In genomic region chr16:19003935-19004334, GRCh38 we compare ENCODE assay signal across 24 cellular contexts. TPM values are rescaled to one million over a fixed set of nuclear protein-coding genes. Genes with fewer than 3 reads are reported as not detected.
"Had no signal": no experiment of that assay in that cellular context is flagged by ENCODE, and none has a peak within 500 bp of the region (broad histone marks: within the 10 kb centered on the region; RNA-seq: fewer than 3 reads in every experiment).

No MANE protein-coding gene starts in this region.

- H3K27me3 ChIP-seq: adrenal gland, cardiac muscle cell, heart right ventricle, ovary, upper lobe of left lung had no signal

- H3K36me3 ChIP-seq: adrenal gland, cardiac muscle cell, ovary, thoracic aorta, upper lobe of left lung had no signal

- H3K4me1 ChIP-seq: adrenal gland had no signal

- H3K4me3 ChIP-seq: adrenal gland, cardiac muscle cell, heart right ventricle, mucosa of descending colon, ovary, thoracic aorta, upper lobe of left lung had no signal

- ATAC-seq: activated naive CD4-positive, alpha-beta T cell treated with anti-CD3 and anti-CD28 coated beads, Interleukin-2, amount 50 U/mL, for 72 hours; activated T-cell treated with anti-CD3 and anti-CD28 coated beads, Interleukin-2, amount 50 U/mL, for 72 hours; effector memory CD8-positive, alpha-beta T cell; heart right ventricle; mucosa of descending colon; sciatic nerve; stimulated activated effector memory CD8-positive, alpha-beta T cell treated with anti-CD3 and anti-CD28 coated beads, Interleukin-12 subunit alpha, Interleukin-12 subunit beta, amount 100 ng/mL, for 72 hours had no signal

- DNase-seq: activated CD4-positive, alpha-beta T cell treated with anti-CD3 and anti-CD28 coated beads, Interleukin-2, amount 50 U/mL, for 4 hours; activated gamma-delta T cell; activated T-cell treated with anti-CD3 and anti-CD28 coated beads, Interleukin-2, amount 50 U/mL, for 72 hours; adrenal gland; dermis blood vessel endothelial cell; effector memory CD8-positive, alpha-beta T cell; foreskin melanocyte; heart right ventricle; immature natural killer cell; kidney glomerular epithelial cell; mesenchymal stem cell; mucosa of descending colon; naive B cell; ovary; stimulated activated CD4-positive, alpha-beta T cell treated with anti-CD3 and anti-CD28 coated beads, Interleukin-4, amount 100 ng/mL, for 24 hours; T-helper 2 cell; upper lobe of left lung had no signal

- H3K9me3 Mint-ChIP-seq: activated naive CD4-positive, alpha-beta T cell treated with anti-CD3 and anti-CD28 coated beads, Interleukin-2, amount 50 U/mL, for 72 hours; activated T-cell treated with anti-CD3 and anti-CD28 coated beads, Interleukin-2, amount 50 U/mL, for 72 hours; effector memory CD8-positive, alpha-beta T cell; immature natural killer cell; stimulated activated effector memory CD8-positive, alpha-beta T cell treated with anti-CD3 and anti-CD28 coated beads, Interleukin-12 subunit alpha, Interleukin-12 subunit beta, amount 100 ng/mL, for 72 hours had no signal

- H3K4me3 Mint-ChIP-seq: activated T-cell treated with anti-CD3 and anti-CD28 coated beads, Interleukin-2, amount 50 U/mL, for 72 hours; effector memory CD8-positive, alpha-beta T cell; immature natural killer cell; naive B cell; stimulated activated effector memory CD8-positive, alpha-beta T cell treated with anti-CD3 and anti-CD28 coated beads, Interleukin-12 subunit alpha, Interleukin-12 subunit beta, amount 100 ng/mL, for 72 hours had no signal

- H3K9me3 ChIP-seq: adrenal gland, mucosa of descending colon, ovary, thoracic aorta, upper lobe of left lung had no signal

- H3K27ac ChIP-seq: adrenal gland, cardiac muscle cell, heart right ventricle, ovary, thoracic aorta, upper lobe of left lung, VCaP had no signal

- H3K4me1 Mint-ChIP-seq: immature natural killer cell; naive B cell; stimulated activated effector memory CD8-positive, alpha-beta T cell treated with anti-CD3 and anti-CD28 coated beads, Interleukin-12 subunit alpha, Interleukin-12 subunit beta, amount 100 ng/mL, for 72 hours had no signal

- H3K36me3 Mint-ChIP-seq: activated naive CD4-positive, alpha-beta T cell treated with anti-CD3 and anti-CD28 coated beads, Interleukin-2, amount 50 U/mL, for 72 hours; immature natural killer cell; naive B cell; stimulated activated effector memory CD8-positive, alpha-beta T cell treated with anti-CD3 and anti-CD28 coated beads, Interleukin-12 subunit alpha, Interleukin-12 subunit beta, amount 100 ng/mL, for 72 hours had no signal

- H3K27ac Mint-ChIP-seq: activated naive CD4-positive, alpha-beta T cell treated with anti-CD3 and anti-CD28 coated beads, Interleukin-2, amount 50 U/mL, for 72 hours; activated T-cell treated with anti-CD3 and anti-CD28 coated beads, Interleukin-2, amount 50 U/mL, for 72 hours; effector memory CD8-positive, alpha-beta T cell; immature natural killer cell; naive B cell; stimulated activated effector memory CD8-positive, alpha-beta T cell treated with anti-CD3 and anti-CD28 coated beads, Interleukin-12 subunit alpha, Interleukin-12 subunit beta, amount 100 ng/mL, for 72 hours had no signal

RNA-seq across cellular contexts. Expression of gene TMC7, which starts 20.2 kb away (rescaled TPM):
- total RNA-seq: activated CD8-positive, alpha-beta memory T cell treated with anti-CD3 and anti-CD28 coated beads for 36 hours; activated naive CD4-positive, alpha-beta T cell treated with anti-CD3 and anti-CD28 coated beads, Interleukin-2, amount 50 U/mL, for 72 hours had no signal
- polyA plus RNA-seq: immature natural killer cell had no signal
